21 cellular contexts compared by ENCODE assay signal in genomic region chr4:73588613-73589012, GRCh38. TPM values are rescaled to one million over a fixed set of nuclear protein-coding genes. Genes with fewer than 3 reads are reported as not detected.
"Had no signal": no experiment of that assay in that cellular context is flagged by ENCODE, and none has a peak within 500 bp of the region (broad histone marks: within the 10 kb centered on the region; RNA-seq: fewer than 3 reads in every experiment).

No MANE protein-coding gene starts in this region.

- H3K36me3 ChIP-seq: gastroesophageal sphincter, left lung, right atrium auricular region, thoracic aorta, transverse colon had no signal

- H3K9me3 ChIP-seq: gastroesophageal sphincter, left lung, right atrium auricular region, stomach, thoracic aorta, transverse colon had no signal

- H3K27me3 ChIP-seq: gastroesophageal sphincter, left lung, right atrium auricular region, stomach, transverse colon had no signal

- H3K4me3 ChIP-seq: dorsolateral prefrontal cortex, gastroesophageal sphincter, left lung, lung, right atrium auricular region, stomach, thoracic aorta, transverse colon had no signal

- DNase-seq: cortex of kidney; dorsolateral prefrontal cortex; effector CD8-positive, alpha-beta T cell; glutamatergic neuron; islet precursor cell; left lung; naive thymus-derived CD4-positive, alpha-beta T cell; nephron progenitor cell; posterior cingulate gyrus; small intestine; stimulated activated CD4-positive, alpha-beta T cell treated with anti-CD3 and anti-CD28 coated beads, Interleukin-12 subunit alpha, Interleukin-12 subunit beta, amount 100 ng/mL, for 4 hours; stimulated activated naive CD4-positive, alpha-beta T cell; stomach; substantia nigra; transverse colon had no signal

- ATAC-seq: gastroesophageal sphincter; naive thymus-derived CD4-positive, alpha-beta T cell had no signal

- H3K4me1 ChIP-seq: right atrium auricular region had no signal

- H3K27ac ChIP-seq: dorsolateral prefrontal cortex, gastroesophageal sphincter, left lung, right atrium auricular region, thoracic aorta, transverse colon had no signal

- FAIRE-seq: small intestine had no signal

RNA-seq across cellular contexts. Expression of gene RASSF6, which starts 31.6 kb away (rescaled TPM):
- total RNA-seq: fibroblast of villous mesenchyme, osteoblast, right atrium auricular region had no signal
